8 cellular contexts compared by ENCODE assay signal in genomic region chr12:82688035-82688501, GRCh38. TPM values are rescaled to one million over a fixed set of nuclear protein-coding genes. Genes with fewer than 3 reads are reported as not detected.
DNase-seq lines count a peak whose midpoint lies in the region; ATAC-seq lines count a peak whose summit lies in the region.

No MANE protein-coding gene starts in this region.

- no peaks in the 10 kb centered on the region for H3K9me3 ChIP-seq in subcutaneous abdominal adipose tissue (ENCODE audit: control insufficient read depth in 5 of 5, low read length in 5 of 5)

- ATAC-seq in HG03571 (IDR thresholded peaks at IDR 0.05; ENCODE audit: unreplicated experiment), result no peak

- H3K4me3 ChIP-seq in subcutaneous abdominal adipose tissue (ENCODE audit: low read depth in 1 of 5, low read length in 5 of 5), result peak overlapping the region; percentile 67 to 99 (median 94)

- H3K4me1 ChIP-seq in subcutaneous abdominal adipose tissue (ENCODE audit: control insufficient read depth in 5 of 5, insufficient read depth in 5 of 5, low read length in 5 of 5), result peaks cover 2 to 24% (median 19%) of the 10 kb centered on the region in 5 donors

- peak overlapping the region; percentile 44 to 60 (median 57) for H3K9ac ChIP-seq in subcutaneous abdominal adipose tissue (ENCODE audit: low read length in 5 of 5)

- DNase-seq in Daoy (ENCODE audit: low read depth) (peak; percentile 1), Kasumi-1 (lab: John Stamatoyannopoulos, UW) (peak; percentile 77 to 85), amniotic epithelial cell (ENCODE audit: low read depth) (peak; percentile 18), kidney tubule cell (ENCODE audit: low spot score) (peak; percentile 18), cortex of kidney (lab: John Stamatoyannopoulos, UW) (no peak), NCI-H1048 (lab: John Stamatoyannopoulos, UW) (no peak)

- H3K36me3 ChIP-seq in subcutaneous abdominal adipose tissue (ENCODE audit: control insufficient read depth in 5 of 5, insufficient read depth in 5 of 5, low read length in 5 of 5), result peaks cover 0 to 3% (median 0%) of the 10 kb centered on the region in 5 donors

- no peak overlapping the region for H3K27ac ChIP-seq in subcutaneous abdominal adipose tissue (ENCODE audit: low read depth, low read length)

- no peaks in the 10 kb centered on the region for H3K27me3 ChIP-seq in subcutaneous abdominal adipose tissue (ENCODE audit: control insufficient read depth in 5 of 5, insufficient read depth in 4 of 5, low read length in 5 of 5)

RNA-seq across cellular contexts. Expression of gene TMTC2, which starts 1.4 kb away (rescaled TPM):
- 1.0 and 1.3 TPM in 2 replicates for total RNA-seq in Daoy (2014; rRNA removed; shearing (Covaris generic))

Comparison
In these comparisons a context has a peak if more than half of its experiments do, and no peak if none do; other contexts are left out.
1. DNase-seq: peak in Daoy (single experiment), Kasumi-1 (2 of 2), amniotic epithelial cell (single experiment) and kidney tubule cell (single experiment); none in cortex of kidney (single experiment) and NCI-H1048 (single experiment).